Comparison of ENCODE assay signal across 13 cellular contexts in the genomic region with DNA sequence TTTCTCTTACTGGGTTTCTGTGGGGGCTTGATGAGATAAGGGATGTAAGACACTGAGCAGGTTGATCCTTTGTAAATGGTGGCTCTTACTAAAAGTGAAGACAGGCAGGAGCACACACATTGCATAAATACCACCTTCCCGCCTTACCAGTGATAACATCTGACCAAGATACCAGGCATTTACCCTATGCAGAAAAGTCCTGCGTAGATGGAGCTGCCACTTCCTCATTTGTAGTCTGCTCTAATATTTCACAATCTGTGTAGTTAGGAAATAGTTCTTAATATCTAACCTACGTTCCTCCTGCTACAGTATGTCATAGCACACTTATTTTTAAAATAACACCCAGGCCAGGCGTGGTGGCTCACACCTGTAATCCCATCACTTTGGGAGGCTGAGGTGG. TPM values are rescaled to one million over a fixed set of nuclear protein-coding genes. Genes with fewer than 3 reads are reported as not detected.
DNase-seq lines count a peak whose midpoint lies in the region; ATAC-seq, FAIRE-seq and TF ChIP-seq lines count a peak whose summit lies in the region.
"Had no signal": no experiment of that assay in that cellular context is flagged by ENCODE, and none has a peak within 500 bp of the region (broad histone marks: within the 10 kb centered on the region; RNA-seq: fewer than 3 reads in every experiment).

No MANE protein-coding gene starts in this region.

- ATAC-seq in pancreas, result peak in 3 of 4 donors; percentile 35 to 80 (median 80)
- ATAC-seq in HG03442 (IDR thresholded peaks at IDR 0.05; ENCODE audit: unreplicated experiment), result no peak
- ATAC-seq: T-cell had no signal

- no peaks in the 10 kb centered on the region for H4K20me1 ChIP-seq in OCI-LY3 (ENCODE audit: insufficient read depth, low read length)

- H3K9me3 ChIP-seq in OCI-LY3 (ENCODE audit: insufficient read depth, low read length) (no peaks in the 10 kb centered on the region), esophagus squamous epithelium (no peaks in the 10 kb centered on the region), pancreas (no peaks in the 10 kb centered on the region)

- no peaks in the 10 kb centered on the region for H3K79me2 ChIP-seq in OCI-LY3 (ENCODE audit: low read length)

- no peak for DNase-seq in GM12891 (ENCODE audit: insufficient read length, low spot score)
- no peak for DNase-seq in esophagus squamous epithelium (lab: John Stamatoyannopoulos, UW)
- no peak for DNase-seq in pancreas
- no peak for DNase-seq in stimulated activated CD4-positive, alpha-beta T cell treated with anti-CD3 and anti-CD28 coated beads, Interleukin-2, amount 100 ng/mL, for 48 hours
- no peak for DNase-seq in superior temporal gyrus (ENCODE audit: extremely low spot score)
- DNase-seq in posterior cingulate gyrus, result no peak
- DNase-seq: activated CD4-positive, alpha-beta T cell treated with anti-CD3 and anti-CD28 coated beads, Interleukin-2, amount 50 U/mL, for 1 hour; central memory CD4-positive, alpha-beta T cell; NCI-H146 had no signal

- FAIRE-seq in GM12891 (lab: Jason Lieb, UNC) (no peak), pancreas (lab: Jason Lieb, UNC) (no peak)

- H3K36me3 ChIP-seq in OCI-LY3 (replicated peaks; ENCODE audit: low read depth, low read length) (no peaks in the 10 kb centered on the region), esophagus squamous epithelium (no peaks in the 10 kb centered on the region), pancreas (no peaks in the 10 kb centered on the region)

- H3K27ac ChIP-seq in OCI-LY3 (ENCODE audit: low read length) (peak overlapping the region; percentile 82), esophagus squamous epithelium (peak overlapping the region in 3 of 4 donors; percentile 50 to 72 (median 55)), pancreas (peak overlapping the region in 1 of 4 donors; percentile 24)

- TF ChIP-seq POLR2A in GM12891 (IDR thresholded peaks at IDR 0.05; ENCODE audit: low read depth, low read length) (no peak), esophagus squamous epithelium (IDR thresholded peaks at IDR 0.05) (no peak)

- no peaks in the 10 kb centered on the region for H3K27me3 ChIP-seq in OCI-LY3 (ENCODE audit: low read depth, low read length)
- no peaks in the 10 kb centered on the region for H3K27me3 ChIP-seq in esophagus squamous epithelium
- no peaks in the 10 kb centered on the region for H3K27me3 ChIP-seq in pancreas

- intact Hi-C loops in esophagus squamous epithelium (cut with DNase I), result no loop called here
- intact Hi-C loops in pancreas (cut with DNase I), result no loop called here
- intact Hi-C loops in posterior cingulate gyrus (cut with DNase I), result no loop called here

- H3K4me1 ChIP-seq in OCI-LY3 (ENCODE audit: low read length), result peaks cover 70% of the 10 kb centered on the region
- H3K4me1 ChIP-seq in esophagus squamous epithelium, result peaks cover 0 to 11% (median 0%) of the 10 kb centered on the region in 3 donors
- no peaks in the 10 kb centered on the region for H3K4me1 ChIP-seq in pancreas

- peak overlapping the region; percentile 56; the same call in 1 of the 2 replicates for H3K9ac ChIP-seq in OCI-LY3 (ENCODE audit: low read length)

- TF ChIP-seq CTCF in OCI-LY3 (IDR thresholded peaks at IDR 0.05; ENCODE audit: low read depth, low read length), result no peak
- TF ChIP-seq CTCF in esophagus squamous epithelium (IDR thresholded peaks at IDR 0.05), result no peak
- no peak for TF ChIP-seq CTCF in pancreas (IDR thresholded peaks at IDR 0.05)

- 0 out of 2 replicates have a peak overlapping the region, but pooled peaks have one; percentile 54 for H2AFZ ChIP-seq in OCI-LY3 (ENCODE audit: low read depth, low read length)

- H3K4me3 ChIP-seq in OCI-LY3 (ENCODE audit: low read length) (no peak overlapping the region), esophagus squamous epithelium (no peak overlapping the region), pancreas (no peak overlapping the region)
- H3K4me3 ChIP-seq: skin epidermis had no signal

- H3K4me2 ChIP-seq in OCI-LY3 (ENCODE audit: low read length), result peak overlapping the region; percentile 49

- 64 to 68% methylated on average over 4 of the region's 4 CpGs for WGBS in esophagus squamous epithelium, 2 donors
- WGBS in pancreas, 2 donors, result 70 to 79% methylated on average over 4 of the region's 4 CpGs

TF ChIP-seq in GM12891, 5 proteins besides CTCF, POLR2A, EP300 and RAD21:
- TF ChIP-seq SPI1 (IDR thresholded peaks at IDR 0.05; ENCODE audit: low read depth, low read length) (peak; percentile 92), POLR2AphosphoS5 (IDR thresholded peaks at IDR 0.05; ENCODE audit: low read depth, low read length) (no peak)
TF ChIP-seq in GM12891: peak in this region for 1.

RNA-seq across cellular contexts. Expression of gene SWAP70, which starts 23.9 kb away (rescaled TPM):
- 25.1 TPM for polyA plus RNA-seq in GM12891 (2012; ENCODE audit: low read depth, missing spikeins)
- total RNA-seq in esophagus squamous epithelium (10 to 100 TPM; 15.1 to 27.5 (median 17.7) TPM), pancreas (10 to 100 TPM in 4 of 6 donors, 1 to 10 TPM in 2; 9.2 to 22.3 (median 11.9) TPM)
- 1 to 10 TPM; 4.8 to 8.3 TPM for polyA plus RNA-seq in pancreas
